16 cellular contexts compared by ENCODE assay signal in the genomic region with DNA sequence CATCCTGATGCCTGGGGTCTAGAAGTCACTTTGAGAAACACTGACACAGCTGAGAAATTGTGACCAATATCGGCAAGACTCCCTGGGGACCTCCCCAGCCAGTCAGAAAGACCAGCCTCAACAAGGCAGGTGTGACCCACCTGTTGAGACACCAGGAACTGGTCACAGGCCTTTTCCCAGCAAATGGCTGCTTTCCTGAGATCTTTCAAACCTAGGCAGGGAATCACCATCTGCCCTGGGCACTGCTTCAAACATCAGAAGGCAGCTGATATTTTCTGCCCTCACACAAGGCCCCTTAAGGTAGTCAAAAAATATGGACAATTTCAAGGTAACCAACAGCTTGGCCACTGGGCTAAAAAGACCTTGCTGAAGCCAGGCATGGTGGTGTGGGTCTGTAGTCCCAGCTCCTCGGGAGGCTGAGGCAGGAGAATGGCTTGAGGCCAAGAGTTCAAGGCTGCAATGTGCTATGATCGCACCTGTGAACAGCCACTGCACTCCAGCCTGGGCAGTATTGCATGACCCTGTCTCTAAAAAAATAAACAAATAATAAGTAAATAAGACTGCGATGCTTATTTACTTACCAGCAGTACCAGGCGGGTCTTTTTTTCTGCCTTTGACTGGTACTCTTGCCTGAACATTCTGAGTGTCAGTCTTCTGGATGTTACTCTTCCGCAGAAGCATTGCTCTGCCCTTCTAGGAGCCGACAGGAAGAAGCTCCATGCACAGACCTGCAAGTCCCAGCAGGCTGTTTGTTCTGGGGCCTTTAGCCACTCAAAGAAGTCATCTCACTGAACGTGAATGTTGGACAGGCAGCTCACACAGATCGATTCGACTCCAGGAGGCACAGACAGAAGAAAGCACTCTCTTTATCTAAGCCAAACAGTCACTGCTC. TPM values are rescaled to one million over a fixed set of nuclear protein-coding genes. Genes with fewer than 3 reads are reported as not detected.
DNase-seq lines count a peak whose midpoint lies in the region; ATAC-seq and TF ChIP-seq lines count a peak whose summit lies in the region.
"Had no signal": no experiment of that assay in that cellular context is flagged by ENCODE, and none has a peak within 500 bp of the region (broad histone marks: within the 10 kb centered on the region; RNA-seq: fewer than 3 reads in every experiment).

No MANE protein-coding gene starts in this region.

- no peak for ATAC-seq in left cardiac atrium
- ATAC-seq: activated CD8-positive, alpha-beta T cell treated with anti-CD3 and anti-CD28 coated beads, Interleukin-2, amount 10 ng/mL, durations not matched to agents 7 days and 5 days had no signal

- no peaks in the 10 kb centered on the region for H3K9me3 Mint-ChIP-seq in activated naive CD8-positive, alpha-beta T cell treated with anti-CD3 and anti-CD28 coated beads for 36 hours
- H3K9me3 Mint-ChIP-seq: stimulated activated naive CD8-positive, alpha-beta T cell treated with anti-CD3 and anti-CD28 coated beads, Interleukin-15, Interleukin-2, amounts not matched to agents 100 ng/mL and 50 ng/mL, for 24 hours had no signal

- peaks cover 91% of the 10 kb centered on the region for H3K4me1 ChIP-seq in left ventricle myocardium inferior
- H3K4me1 ChIP-seq in muscle layer of colon (ENCODE audit: insufficient read depth, low read length): peaks cover 97% of the 10 kb centered on the region

- DNase-seq in left ventricle myocardium inferior: no peak
- no peak for DNase-seq in left cardiac atrium
- DNase-seq in stimulated activated naive CD4-positive, alpha-beta T cell (lab: John Stamatoyannopoulos, UW): no peak
- no peak for DNase-seq in NK-92 treated with Interleukin-12 subunit alpha and Interleukin-12 subunit beta, amount 100 ng/mL, for 24 hours (lab: John Stamatoyannopoulos, UW)
- no peak for DNase-seq in activated naive CD8-positive, alpha-beta T cell treated with anti-CD3 and anti-CD28 coated beads for 36 hours
- DNase-seq in foreskin fibroblast: no peak
- DNase-seq: activated CD8-positive, alpha-beta T cell treated with anti-CD3 and anti-CD28 coated beads, Interleukin-2, amount 10 ng/mL, durations not matched to agents 7 days and 5 days; activated effector memory CD4-positive, alpha-beta T cell treated with Interleukin-2 at 50 U/mL for 16 hours; GF-D8; left lung; NCI-H774; SHP77 treated with DMSO at 0.1 percent for 48 hours; T1000 had no signal

- H3K4me1 Mint-ChIP-seq in activated naive CD8-positive, alpha-beta T cell treated with anti-CD3 and anti-CD28 coated beads for 36 hours: peaks cover 3% of the 10 kb centered on the region

- no peak overlapping the region for H3K4me3 ChIP-seq in left ventricle myocardium inferior
- peak overlapping the region in 1 of 2 donors; percentile 13 for H3K4me3 ChIP-seq in muscle layer of colon (ENCODE audit: low read depth in 1 of 2, low read length in 2 of 2)
- no peak overlapping the region for H3K4me3 ChIP-seq in foreskin fibroblast (ENCODE audit: low read depth in 1 of 2, low read length in 2 of 2)
- H3K4me3 ChIP-seq: left lung had no signal

- TF ChIP-seq CTCF in left ventricle myocardium inferior (IDR thresholded peaks at IDR 0.05; ENCODE audit: borderline replicate concordance): no peak
- no peak for TF ChIP-seq CTCF in foreskin fibroblast (IDR thresholded peaks at IDR 0.05; ENCODE audit: low read depth, low read length)

- H3K27me3 ChIP-seq in left ventricle myocardium inferior (ENCODE audit: low read depth) (no peaks in the 10 kb centered on the region), muscle layer of colon (ENCODE audit: control insufficient read depth in 1 of 2, insufficient read depth in 2 of 2, low read length in 2 of 2) (no peaks in the 10 kb centered on the region)
- H3K27me3 ChIP-seq: left lung had no signal

- H3K9ac ChIP-seq in muscle layer of colon (ENCODE audit: low read length): peak overlapping the region; percentile 23

- H3K4me3 Mint-ChIP-seq in activated naive CD8-positive, alpha-beta T cell treated with anti-CD3 and anti-CD28 coated beads for 36 hours: no peak overlapping the region
- H3K4me3 Mint-ChIP-seq: activated CD8-positive, alpha-beta T cell treated with anti-CD3 and anti-CD28 coated beads, Interleukin-2, amount 10 ng/mL, durations not matched to agents 7 days and 5 days; stimulated activated naive CD8-positive, alpha-beta T cell treated with anti-CD3 and anti-CD28 coated beads, Interleukin-15, Interleukin-2, amounts not matched to agents 100 ng/mL and 50 ng/mL, for 24 hours had no signal

- H3K27ac ChIP-seq in left ventricle myocardium inferior (replicated peaks) (peak overlapping the region; percentile 87), cingulate gyrus (ENCODE audit: low read depth, low read length) (peak overlapping the region; percentile 78), muscle layer of colon (ENCODE audit: low read depth, low read length) (peak overlapping the region; percentile 79)
- H3K27ac ChIP-seq: left lung had no signal

- intact Hi-C loops in left ventricle myocardium inferior (cut with micrococcal nuclease): no loop called here
- intact Hi-C loops in left cardiac atrium (cut with DNase I): no loop called here

- H3K36me3 ChIP-seq in left ventricle myocardium inferior (peaks cover 5% of the 10 kb centered on the region), muscle layer of colon (ENCODE audit: insufficient read depth, low read length) (peaks cover 11% of the 10 kb centered on the region)
- H3K36me3 ChIP-seq: left lung had no signal

- no peaks in the 10 kb centered on the region for H3K9me3 ChIP-seq in left ventricle myocardium inferior (replicated peaks)
- no peaks in the 10 kb centered on the region for H3K9me3 ChIP-seq in muscle layer of colon (ENCODE audit: low read length)
- H3K9me3 ChIP-seq: left lung had no signal

- H3K36me3 Mint-ChIP-seq in activated naive CD8-positive, alpha-beta T cell treated with anti-CD3 and anti-CD28 coated beads for 36 hours: no peaks in the 10 kb centered on the region

- no peak overlapping the region for H3K27ac Mint-ChIP-seq in activated naive CD8-positive, alpha-beta T cell treated with anti-CD3 and anti-CD28 coated beads for 36 hours
- H3K27ac Mint-ChIP-seq: activated CD8-positive, alpha-beta T cell treated with anti-CD3 and anti-CD28 coated beads, Interleukin-2, amount 10 ng/mL, durations not matched to agents 7 days and 5 days; stimulated activated naive CD8-positive, alpha-beta T cell treated with anti-CD3 and anti-CD28 coated beads, Interleukin-15, Interleukin-2, amounts not matched to agents 100 ng/mL and 50 ng/mL, for 24 hours had no signal

- peaks cover 4% of the 10 kb centered on the region for H3K27me3 Mint-ChIP-seq in activated naive CD8-positive, alpha-beta T cell treated with anti-CD3 and anti-CD28 coated beads for 36 hours
- H3K27me3 Mint-ChIP-seq: stimulated activated naive CD8-positive, alpha-beta T cell treated with anti-CD3 and anti-CD28 coated beads, Interleukin-15, Interleukin-2, amounts not matched to agents 100 ng/mL and 50 ng/mL, for 24 hours had no signal

RNA-seq across cellular contexts. Expression of a gene that starts 59.7 kb away (rescaled TPM):
- total RNA-seq in left ventricle myocardium inferior (896 TPM), left cardiac atrium (100 to 1,000 TPM; 465 to 617 TPM)
- total RNA-seq in activated naive CD8-positive, alpha-beta T cell treated with anti-CD3 and anti-CD28 coated beads for 36 hours: under 1 TPM; 0.54 to 0.64 TPM

Comparison
In these comparisons a context has a peak if more than half of its experiments do, and no peak if none do; other contexts are left out.
1. RNA of a gene that starts 59.7 kb away (total RNA-seq): 896 TPM in left ventricle myocardium inferior (single experiment) and 465 to 617 TPM in left cardiac atrium; 0.54 to 0.64 TPM in activated naive CD8-positive, alpha-beta T cell treated with anti-CD3 and anti-CD28 coated beads for 36 hours; every median in the first group is over 100 times any median in the second.
2. Peak in every context shown above with its lines, with median percentiles within 50 percentile points of each other: H3K27ac ChIP-seq.